ENCODE assay signal across 25 cellular contexts in the genomic region with DNA sequence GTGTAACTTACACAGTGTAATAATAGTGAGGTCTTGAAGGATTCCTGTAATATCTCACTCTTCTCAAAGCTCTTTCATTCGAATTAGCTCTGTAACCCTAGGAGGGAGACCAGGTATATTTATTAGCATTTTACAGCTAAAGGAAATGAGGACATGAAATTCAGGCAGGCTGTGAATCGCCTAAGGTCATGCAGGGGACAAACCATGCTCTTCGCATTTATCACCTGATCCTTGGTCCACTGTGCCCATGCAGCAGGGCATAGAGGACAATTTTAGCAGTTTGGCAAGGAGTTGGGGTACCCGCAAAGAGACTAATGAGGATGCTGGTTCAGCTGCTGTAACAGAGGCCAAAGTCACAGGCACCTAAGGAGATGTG. TPM values are rescaled to one million over a fixed set of nuclear protein-coding genes. Genes with fewer than 3 reads are reported as not detected.
"Had no signal": no experiment of that assay in that cellular context is flagged by ENCODE, and none has a peak within 500 bp of the region (broad histone marks: within the 10 kb centered on the region; RNA-seq: fewer than 3 reads in every experiment).

No MANE protein-coding gene starts in this region.

- ATAC-seq: natural killer cell treated with Interleukin-12 subunit alpha and Interleukin-12 subunit beta and Interleukin-15 and Interleukin-18, amount 100 ng/mL, for 72 hours; right cardiac atrium had no signal

- H3K9me3 Mint-ChIP-seq: activated CD4-positive, alpha-beta memory T cell treated with anti-CD3 and anti-CD28 coated beads, Interleukin-2, amount 10 ng/mL, durations not matched to agents 7 days and 5 days; activated CD4-positive, alpha-beta T cell treated with anti-CD3 and anti-CD28 coated beads, Interleukin-2, amount 10 ng/mL, durations not matched to agents 7 days and 5 days; activated naive CD4-positive, alpha-beta T cell treated with anti-CD3 and anti-CD28 coated beads, Interleukin-2, amount 10 ng/mL, durations not matched to agents 7 days and 5 days; activated T-cell treated with anti-CD3 and anti-CD28 coated beads, Interleukin-2, amount 50 U/mL, for 24 hours; natural killer cell treated with Interleukin-12 subunit alpha and Interleukin-12 subunit beta and Interleukin-15 and Interleukin-18, amount 100 ng/mL, for 72 hours; WTC11 had no signal

- H3K4me1 Mint-ChIP-seq: activated CD4-positive, alpha-beta memory T cell treated with anti-CD3 and anti-CD28 coated beads, Interleukin-2, amount 10 ng/mL, durations not matched to agents 7 days and 5 days; activated CD4-positive, alpha-beta T cell treated with anti-CD3 and anti-CD28 coated beads, Interleukin-2, amount 10 ng/mL, durations not matched to agents 7 days and 5 days; activated naive CD4-positive, alpha-beta T cell treated with anti-CD3 and anti-CD28 coated beads, Interleukin-2, amount 10 ng/mL, durations not matched to agents 7 days and 5 days had no signal

- H3K36me3 ChIP-seq: breast epithelium, heart left ventricle, left lung, tibial nerve had no signal

- H3K27me3 ChIP-seq: breast epithelium, foreskin keratinocyte, heart left ventricle, left lung, tibial nerve had no signal

- H3K4me3 ChIP-seq: breast epithelium, heart left ventricle, left lung, lung, tibial nerve had no signal

- H3K4me1 ChIP-seq: breast epithelium, left lung had no signal

- H3K4me3 Mint-ChIP-seq: activated CD4-positive, alpha-beta memory T cell treated with anti-CD3 and anti-CD28 coated beads, Interleukin-2, amount 10 ng/mL, durations not matched to agents 7 days and 5 days; activated CD4-positive, alpha-beta T cell treated with anti-CD3 and anti-CD28 coated beads, Interleukin-2, amount 10 ng/mL, durations not matched to agents 7 days and 5 days; activated naive CD4-positive, alpha-beta T cell treated with anti-CD3 and anti-CD28 coated beads, Interleukin-2, amount 10 ng/mL, durations not matched to agents 7 days and 5 days; activated T-cell treated with anti-CD3 and anti-CD28 coated beads, Interleukin-2, amount 50 U/mL, for 24 hours; immature natural killer cell; natural killer cell treated with Interleukin-12 subunit alpha and Interleukin-12 subunit beta and Interleukin-15 and Interleukin-18, amount 100 ng/mL, for 72 hours; WTC11 had no signal

- H3K9me3 ChIP-seq: breast epithelium, heart left ventricle, left lung, tibial nerve had no signal

- DNase-seq: activated CD4-positive, alpha-beta memory T cell treated with anti-CD3 and anti-CD28 coated beads, Interleukin-2, amount 10 ng/mL, durations not matched to agents 7 days and 5 days; activated CD4-positive, alpha-beta T cell treated with anti-CD3 and anti-CD28 coated beads for 1 hour; activated CD4-positive, alpha-beta T cell treated with anti-CD3 and anti-CD28 coated beads, Interleukin-2, amount 10 ng/mL, durations not matched to agents 7 days and 5 days; activated CD8-positive, alpha-beta memory T cell treated with anti-CD3 and anti-CD28 coated beads, Interleukin-2, amount 50 U/mL, for 48 hours; activated gamma-delta T cell; activated naive CD4-positive, alpha-beta T cell treated with anti-CD3 and anti-CD28 coated beads, Interleukin-2, amount 10 ng/mL, durations not matched to agents 7 days and 5 days; activated T-cell treated with anti-CD3 and anti-CD28 coated beads, Interleukin-2, amount 50 U/mL, for 24 hours; amniotic stem cell; central memory CD4-positive, alpha-beta T cell; foreskin keratinocyte; heart left ventricle; hypothalamus; immature natural killer cell; left lung; mesendoderm; posterior cingulate gyrus; right cardiac atrium; stimulated activated CD4-positive, alpha-beta T cell treated with anti-CD3 and anti-CD28 coated beads, Interleukin-15, amount 100 ng/mL, for 24 hours; stimulated activated CD4-positive, alpha-beta T cell treated with anti-CD3 and anti-CD28 coated beads, Interleukin-2, amount 100 ng/mL, for 24 hours; stimulated activated naive CD4-positive, alpha-beta T cell had no signal

- H3K27ac Mint-ChIP-seq: activated CD4-positive, alpha-beta memory T cell treated with anti-CD3 and anti-CD28 coated beads, Interleukin-2, amount 10 ng/mL, durations not matched to agents 7 days and 5 days; activated CD4-positive, alpha-beta T cell treated with anti-CD3 and anti-CD28 coated beads, Interleukin-2, amount 10 ng/mL, durations not matched to agents 7 days and 5 days; activated naive CD4-positive, alpha-beta T cell treated with anti-CD3 and anti-CD28 coated beads, Interleukin-2, amount 10 ng/mL, durations not matched to agents 7 days and 5 days; activated T-cell treated with anti-CD3 and anti-CD28 coated beads, Interleukin-2, amount 50 U/mL, for 24 hours; immature natural killer cell; natural killer cell treated with Interleukin-12 subunit alpha and Interleukin-12 subunit beta and Interleukin-15 and Interleukin-18, amount 100 ng/mL, for 72 hours; WTC11 had no signal

- H3K27ac ChIP-seq: breast epithelium, foreskin keratinocyte, heart left ventricle, left lung, tibial nerve had no signal

- H3K36me3 Mint-ChIP-seq: activated naive CD4-positive, alpha-beta T cell treated with anti-CD3 and anti-CD28 coated beads, Interleukin-2, amount 10 ng/mL, durations not matched to agents 7 days and 5 days; immature natural killer cell; natural killer cell treated with Interleukin-12 subunit alpha and Interleukin-12 subunit beta and Interleukin-15 and Interleukin-18, amount 100 ng/mL, for 72 hours; WTC11 had no signal

RNA-seq across cellular contexts. Expression of gene LAMB1, which starts 14.8 kb away (rescaled TPM):
- total RNA-seq: activated CD4-positive, alpha-beta memory T cell treated with anti-CD3 and anti-CD28 coated beads, Interleukin-2, amount 10 ng/mL, durations not matched to agents 7 days and 5 days; activated CD4-positive, alpha-beta T cell treated with anti-CD3 and anti-CD28 coated beads, Interleukin-2, amount 10 ng/mL, durations not matched to agents 7 days and 5 days; natural killer cell treated with Interleukin-12 subunit alpha and Interleukin-12 subunit beta and Interleukin-15 and Interleukin-18, amount 100 ng/mL, for 72 hours had no signal
